25 cellular contexts compared by ENCODE assay signal in the genomic region with DNA sequence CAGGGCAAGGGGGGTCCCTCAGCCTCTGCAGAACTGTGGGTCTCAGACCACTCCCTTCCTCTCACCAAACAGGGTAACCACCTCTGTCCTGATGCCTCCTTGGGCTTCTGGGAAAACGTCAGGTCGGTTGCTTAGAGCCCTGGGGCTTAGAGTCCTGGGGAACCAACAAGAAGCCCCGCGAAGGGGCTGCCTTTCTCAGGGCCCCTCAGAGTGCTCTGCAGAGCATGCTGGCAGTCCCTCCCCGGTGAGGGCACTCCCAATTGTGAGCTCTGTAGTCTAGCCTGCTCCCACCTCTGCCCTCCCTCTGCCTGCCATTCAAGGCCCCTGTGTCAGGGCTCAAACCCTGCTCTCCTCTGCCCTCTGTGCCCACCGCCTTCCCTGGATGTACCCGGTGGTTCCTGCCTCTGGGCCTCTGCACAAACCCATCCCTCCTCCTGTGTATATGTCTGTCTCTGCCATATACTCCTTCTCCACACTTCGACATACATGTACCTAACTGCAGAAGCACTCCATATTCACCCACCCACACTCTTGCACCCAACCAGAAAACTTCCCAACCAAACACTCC.
DNase-seq lines count a peak whose midpoint lies in the region; ATAC-seq and TF ChIP-seq lines count a peak whose summit lies in the region.
"Had no signal": no experiment of that assay in that cellular context is flagged by ENCODE, and none has a peak within 500 bp of the region (broad histone marks: within the 10 kb centered on the region; RNA-seq: fewer than 3 reads in every experiment).

No MANE protein-coding gene starts in this region.

- no peaks in the 10 kb centered on the region for H3K36me3 ChIP-seq in GM23338 (ENCODE audit: insufficient read depth)
- H3K36me3 ChIP-seq in endodermal cell (ENCODE audit: control insufficient read depth, insufficient read depth, low read length) = no peaks in the 10 kb centered on the region
- H3K36me3 ChIP-seq: SJCRH30 had no signal

- H3K4me2 ChIP-seq in GM23338 = no peak overlapping the region

- CTCF ChIA-PET in activated CD4-positive, alpha-beta T cell treated with anti-CD3 and anti-CD28 coated beads for 36 hours (lab: Charles Lee) = no interaction called here

- H3F3A ChIP-seq in GM23338 (replicated peaks; ENCODE audit: low read depth) = no peaks in the 10 kb centered on the region

- DNase-seq in activated CD4-positive, alpha-beta T cell treated with anti-CD3 and anti-CD28 coated beads for 36 hours = peak; percentile 1
- DNase-seq in activated CD4-positive, alpha-beta T cell treated with anti-CD3 and anti-CD28 coated beads for 1 hour = no peak
- DNase-seq in GM23338 (ENCODE audit: low spot score) (no peak), endodermal cell (peak; percentile 36), posterior vena cava (ENCODE audit: low spot score) (peak; percentile 62)
- no peak for DNase-seq in stimulated activated effector memory CD8-positive, alpha-beta T cell treated with anti-CD3 and anti-CD28 coated beads, Interleukin-12 subunit alpha, Interleukin-12 subunit beta, amount 100 ng/mL, for 72 hours (ENCODE audit: low spot score in 2 of 2)
- DNase-seq in stimulated activated CD4-positive, alpha-beta T cell treated with anti-CD3 and anti-CD28 coated beads, Interleukin-1b, Interleukin-23, amount 100 ng/mL, for 48 hours = no peak
- DNase-seq: amygdala; Caco-2; DND-41; erythroblast; foreskin keratinocyte; naive B cell; NCI-H1092; stimulated activated naive B cell treated with anti-CD40 and anti-IgM and Interleukin-4, amounts not matched to agents 10 μg/mL and 1 μg/mL and 100 μg/mL, for 72 hours; trophoblast cell had no signal

- no peak overlapping the region for H3K4me3 Mint-ChIP-seq in activated CD4-positive, alpha-beta T cell treated with anti-CD3 and anti-CD28 coated beads for 36 hours
- H3K4me3 Mint-ChIP-seq in GM23338 (no peak overlapping the region), endodermal cell (no peak overlapping the region)
- H3K4me3 Mint-ChIP-seq in stimulated activated effector memory CD8-positive, alpha-beta T cell treated with anti-CD3 and anti-CD28 coated beads, Interleukin-12 subunit alpha, Interleukin-12 subunit beta, amount 100 ng/mL, for 72 hours = no peak overlapping the region
- H3K4me3 Mint-ChIP-seq: activated T-helper 17 cell treated with anti-CD3 and anti-CD28 coated beads, Interleukin-2, amount 50 U/mL, for 72 hours; B cell; central memory CD8-positive, alpha-beta T cell; memory B cell; naive B cell; stimulated activated naive B cell treated with anti-CD40 and anti-IgM and Interleukin-4, amounts not matched to agents 10 μg/mL and 1 μg/mL and 100 μg/mL, for 72 hours; T-helper 1 cell treated with Interleukin-12 subunit alpha and Interleukin-12 subunit beta and Interleukin-4 antibody, amounts not matched to agents 30 μg/mL and 1 μg/mL, for 36 hours had no signal

- H3K4me1 ChIP-seq in GM23338 (ENCODE audit: insufficient read depth) (peaks cover 12% of the 10 kb centered on the region; the same call in 1 of the 2 replicates), endodermal cell (ENCODE audit: control insufficient read depth, insufficient read depth, low read length) (no peaks in the 10 kb centered on the region)
- H3K4me1 ChIP-seq: Caco-2, foreskin keratinocyte, parathyroid adenoma, SJCRH30 had no signal

- no peak overlapping the region for H3K9ac ChIP-seq in endodermal cell (ENCODE audit: extremely low read depth, low read length, poor library complexity, severe bottlenecking)
- H3K9ac ChIP-seq: parathyroid adenoma had no signal

- H3K79me2 ChIP-seq in GM23338 (replicated peaks; ENCODE audit: insufficient read depth) = no peaks in the 10 kb centered on the region
- H3K79me2 ChIP-seq: parathyroid adenoma had no signal

- ATAC-seq in activated CD4-positive, alpha-beta T cell treated with anti-CD3 and anti-CD28 coated beads for 36 hours = no peak
- ATAC-seq in GM23338 (peak; percentile 25), HG03139 (IDR thresholded peaks at IDR 0.05; ENCODE audit: unreplicated experiment) (no peak)
- no peak for ATAC-seq in stimulated activated effector memory CD8-positive, alpha-beta T cell treated with anti-CD3 and anti-CD28 coated beads, Interleukin-12 subunit alpha, Interleukin-12 subunit beta, amount 100 ng/mL, for 72 hours
- ATAC-seq: activated T-helper 17 cell treated with anti-CD3 and anti-CD28 coated beads, Interleukin-2, amount 50 U/mL, for 72 hours; foreskin keratinocyte; PC-3; stimulated activated naive B cell treated with anti-CD40 and anti-IgM and Interleukin-4, amounts not matched to agents 10 μg/mL and 1 μg/mL and 100 μg/mL, for 72 hours had no signal

- H3K27me3 ChIP-seq in GM23338 (ENCODE audit: insufficient read depth) (no peaks in the 10 kb centered on the region), endodermal cell (ENCODE audit: control insufficient read depth, insufficient read depth, low read length, poor library complexity, severe bottlenecking) (no peaks in the 10 kb centered on the region)

- no peak overlapping the region for H2AFZ ChIP-seq in GM23338
- H2AFZ ChIP-seq: parathyroid adenoma had no signal

- H3K9me3 Mint-ChIP-seq in activated CD4-positive, alpha-beta T cell treated with anti-CD3 and anti-CD28 coated beads for 36 hours (ENCODE audit: low read depth) = no peaks in the 10 kb centered on the region
- no peaks in the 10 kb centered on the region; the same call in 2 of the 3 replicates for H3K9me3 Mint-ChIP-seq in GM23338
- no peaks in the 10 kb centered on the region for H3K9me3 Mint-ChIP-seq in endodermal cell
- H3K9me3 Mint-ChIP-seq in stimulated activated effector memory CD8-positive, alpha-beta T cell treated with anti-CD3 and anti-CD28 coated beads, Interleukin-12 subunit alpha, Interleukin-12 subunit beta, amount 100 ng/mL, for 72 hours = peaks cover 5% of the 10 kb centered on the region
- H3K9me3 Mint-ChIP-seq: activated T-helper 17 cell treated with anti-CD3 and anti-CD28 coated beads, Interleukin-2, amount 50 U/mL, for 72 hours; central memory CD8-positive, alpha-beta T cell; memory B cell; naive B cell; stimulated activated naive B cell treated with anti-CD40 and anti-IgM and Interleukin-4, amounts not matched to agents 10 μg/mL and 1 μg/mL and 100 μg/mL, for 72 hours; T-helper 1 cell treated with Interleukin-12 subunit alpha and Interleukin-12 subunit beta and Interleukin-4 antibody, amounts not matched to agents 30 μg/mL and 1 μg/mL, for 36 hours had no signal

- no peaks in the 10 kb centered on the region for H3K27me3 Mint-ChIP-seq in activated CD4-positive, alpha-beta T cell treated with anti-CD3 and anti-CD28 coated beads for 36 hours
- H3K27me3 Mint-ChIP-seq in GM23338 (ENCODE audit: insufficient read depth, low read depth, poor library complexity) (peaks cover 11% of the 10 kb centered on the region), endodermal cell (ENCODE audit: insufficient read depth) (peaks cover under 1% of the 10 kb centered on the region)
- H3K27me3 Mint-ChIP-seq: central memory CD8-positive, alpha-beta T cell had no signal

- 75 to 85% methylated on average over 6 to 8 of the region's 8 CpGs for WGBS in endodermal cell (ENCODE audit: insufficient coverage in 1 of 2, insufficient read length in 1 of 2), 2 experiments

- H3K4me3 ChIP-seq in GM23338 = no peak overlapping the region
- no peak overlapping the region for H3K4me3 ChIP-seq in endodermal cell (ENCODE audit: low read length)
- H3K4me3 ChIP-seq: SJCRH30 had no signal

- intact Hi-C loops in activated CD4-positive, alpha-beta T cell treated with anti-CD3 and anti-CD28 coated beads for 36 hours (cut with DNase I, micrococcal nuclease) = no loop called here
- intact Hi-C loops in posterior vena cava (cut with DNase I) = no loop called here

- H3K27ac ChIP-seq in GM23338 (ENCODE audit: low read depth) (no peak overlapping the region), endodermal cell (ENCODE audit: low read depth, low read length) (no peak overlapping the region)
- H3K27ac ChIP-seq: foreskin keratinocyte, parathyroid adenoma, SJCRH30 had no signal

- H3K9me3 ChIP-seq in endodermal cell (ENCODE audit: control insufficient read depth, low read length) = peaks cover 7% of the 10 kb centered on the region
- H3K9me3 ChIP-seq: Caco-2, SJCRH30 had no signal

- H3K4me1 Mint-ChIP-seq in activated CD4-positive, alpha-beta T cell treated with anti-CD3 and anti-CD28 coated beads for 36 hours = no peaks in the 10 kb centered on the region
- peaks cover 17% of the 10 kb centered on the region for H3K4me1 Mint-ChIP-seq in GM23338
- no peaks in the 10 kb centered on the region for H3K4me1 Mint-ChIP-seq in endodermal cell
- peaks cover 37% of the 10 kb centered on the region for H3K4me1 Mint-ChIP-seq in stimulated activated effector memory CD8-positive, alpha-beta T cell treated with anti-CD3 and anti-CD28 coated beads, Interleukin-12 subunit alpha, Interleukin-12 subunit beta, amount 100 ng/mL, for 72 hours
- H3K4me1 Mint-ChIP-seq: activated T-helper 17 cell treated with anti-CD3 and anti-CD28 coated beads, Interleukin-2, amount 50 U/mL, for 72 hours; B cell; central memory CD8-positive, alpha-beta T cell; memory B cell; naive B cell; stimulated activated naive B cell treated with anti-CD40 and anti-IgM and Interleukin-4, amounts not matched to agents 10 μg/mL and 1 μg/mL and 100 μg/mL, for 72 hours had no signal

- no peak overlapping the region for H3K27ac Mint-ChIP-seq in activated CD4-positive, alpha-beta T cell treated with anti-CD3 and anti-CD28 coated beads for 36 hours
- H3K27ac Mint-ChIP-seq in GM23338 (no peak overlapping the region), endodermal cell (no peak overlapping the region)
- no peak overlapping the region for H3K27ac Mint-ChIP-seq in stimulated activated effector memory CD8-positive, alpha-beta T cell treated with anti-CD3 and anti-CD28 coated beads, Interleukin-12 subunit alpha, Interleukin-12 subunit beta, amount 100 ng/mL, for 72 hours
- H3K27ac Mint-ChIP-seq: activated T-helper 17 cell treated with anti-CD3 and anti-CD28 coated beads, Interleukin-2, amount 50 U/mL, for 72 hours; B cell; memory B cell; stimulated activated naive B cell treated with anti-CD40 and anti-IgM and Interleukin-4, amounts not matched to agents 10 μg/mL and 1 μg/mL and 100 μg/mL, for 72 hours; T-helper 1 cell treated with Interleukin-12 subunit alpha and Interleukin-12 subunit beta and Interleukin-4 antibody, amounts not matched to agents 30 μg/mL and 1 μg/mL, for 36 hours had no signal

- TF ChIP-seq CTCF in GM23338 (conservative IDR thresholded peaks at IDR 0.05; ENCODE audit: low read depth in 2 of 2) (no peak), endodermal cell (conservative IDR thresholded peaks at IDR 0.05) (no peak)

- POLR2A ChIA-PET in activated CD4-positive, alpha-beta T cell treated with anti-CD3 and anti-CD28 coated beads for 36 hours (lab: Charles Lee) = no interaction called here

- H3K9me2 ChIP-seq in GM23338 (ENCODE audit: insufficient read depth) = no peaks in the 10 kb centered on the region

- H3K36me3 Mint-ChIP-seq in activated CD4-positive, alpha-beta T cell treated with anti-CD3 and anti-CD28 coated beads for 36 hours (ENCODE audit: low read depth) = no peaks in the 10 kb centered on the region
- H3K36me3 Mint-ChIP-seq in GM23338 (ENCODE audit: low read depth) = no peaks in the 10 kb centered on the region
- no peaks in the 10 kb centered on the region for H3K36me3 Mint-ChIP-seq in endodermal cell (ENCODE audit: low read depth)
- no peaks in the 10 kb centered on the region for H3K36me3 Mint-ChIP-seq in stimulated activated effector memory CD8-positive, alpha-beta T cell treated with anti-CD3 and anti-CD28 coated beads, Interleukin-12 subunit alpha, Interleukin-12 subunit beta, amount 100 ng/mL, for 72 hours
- H3K36me3 Mint-ChIP-seq: memory B cell; naive B cell; stimulated activated naive B cell treated with anti-CD40 and anti-IgM and Interleukin-4, amounts not matched to agents 10 μg/mL and 1 μg/mL and 100 μg/mL, for 72 hours had no signal

- no peaks in the 10 kb centered on the region for H4K20me1 ChIP-seq in GM23338 (replicated peaks; ENCODE audit: insufficient read depth)

Comparison
In these comparisons a context has a peak if more than half of its experiments do, and no peak if none do; other contexts are left out.
1. DNase-seq: peak in activated CD4-positive, alpha-beta T cell treated with anti-CD3 and anti-CD28 coated beads for 36 hours (single experiment), endodermal cell (single experiment) and posterior vena cava (single experiment); none in activated CD4-positive, alpha-beta T cell treated with anti-CD3 and anti-CD28 coated beads for 1 hour (single experiment), GM23338 (single experiment), stimulated activated effector memory CD8-positive, alpha-beta T cell treated with anti-CD3 and anti-CD28 coated beads, Interleukin-12 subunit alpha, Interleukin-12 subunit beta, amount 100 ng/mL, for 72 hours (0 of 2) and stimulated activated CD4-positive, alpha-beta T cell treated with anti-CD3 and anti-CD28 coated beads, Interleukin-1b, Interleukin-23, amount 100 ng/mL, for 48 hours (single experiment).